Comparison of ENCODE assay signal across 30 cellular contexts in the genomic region with DNA sequence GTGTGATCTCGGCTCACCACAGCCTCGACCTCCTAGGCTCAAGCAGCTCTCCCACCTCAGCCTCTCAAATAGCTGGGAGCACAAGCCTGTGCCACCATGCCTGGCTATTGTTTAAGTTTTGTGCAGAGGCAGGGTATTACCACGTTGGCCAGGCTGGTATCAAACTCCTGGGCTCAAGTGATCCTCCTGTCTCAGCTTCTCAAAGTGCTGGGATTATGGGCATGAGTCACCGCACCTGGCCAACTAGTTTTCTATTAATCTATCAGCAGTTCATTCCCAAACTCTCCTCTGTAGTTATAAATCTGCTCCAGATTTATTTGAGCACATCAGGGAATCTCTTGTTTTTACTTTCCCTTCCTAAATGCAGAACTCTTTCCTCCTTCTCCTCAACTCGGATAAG.
"Had no signal": no experiment of that assay in that cellular context is flagged by ENCODE, and none has a peak within 500 bp of the region (broad histone marks: within the 10 kb centered on the region; RNA-seq: fewer than 3 reads in every experiment).

No MANE protein-coding gene starts in this region.

- H3K27me3 ChIP-seq: ascending aorta had no signal

- H3K4me3 ChIP-seq: ascending aorta had no signal

- H3K9me3 ChIP-seq: ascending aorta had no signal

- H3K4me2 ChIP-seq: KMS-11 had no signal

- H3K36me3 ChIP-seq: ascending aorta had no signal

- H3K27ac ChIP-seq: ascending aorta, KMS-11, VCaP had no signal

- H3K9ac ChIP-seq: KMS-11 had no signal

- ATAC-seq: activated CD8-positive, alpha-beta T cell treated with anti-CD3 and anti-CD28 coated beads for 36 hours; activated T-cell treated with anti-CD3 and anti-CD28 coated beads, Interleukin-2, amount 50 U/mL, for 72 hours; activated T-helper 17 cell treated with anti-CD3 and anti-CD28 coated beads, Interleukin-2, amount 50 U/mL, for 72 hours had no signal

- DNase-seq: activated CD4-positive, alpha-beta T cell treated with anti-CD3 and anti-CD28 coated beads, Interleukin-2, amount 10 ng/mL, durations not matched to agents 24 days and 14 days; activated CD4-positive, alpha-beta T cell treated with anti-CD3 and anti-CD28 coated beads, Interleukin-2, amount 50 U/mL, for 4 hours; activated CD4-positive, CD25-positive, alpha-beta regulatory T cell; activated CD8-positive, alpha-beta T cell treated with anti-CD3 and anti-CD28 coated beads for 36 hours; activated effector memory CD4-positive, alpha-beta T cell treated with anti-CD3 and anti-CD28 coated beads, Interleukin-2, amount 50 U/mL, for 16 hours; activated naive CD4-positive, alpha-beta T cell treated with Interleukin-2 at 50 U/mL for 16 hours; activated naive CD8-positive, alpha-beta T cell treated with anti-CD3 and anti-CD28 coated beads, Interleukin-2, amount 10 ng/mL, durations not matched to agents 7 days and 5 days; activated T-cell treated with anti-CD3 and anti-CD28 coated beads, Interleukin-2, amount 50 U/mL, for 1 hour; activated T-cell treated with anti-CD3 and anti-CD28 coated beads, Interleukin-2, amount 50 U/mL, for 72 hours; amygdala; MM.1S; MV-4-11; NCI-H1092; NCI-H1436 treated with DMSO at 0.1 percent for 48 hours; NCI-H1694 treated with DMSO at 0.1 percent for 48 hours; NCI-H2029; NCI-H345; NCI-H510A; NCI-H526; NCI-H748 treated with DMSO at 0.1 percent for 48 hours; NK-92 treated with Interleukin-12 subunit alpha and Interleukin-12 subunit beta, amount 100 ng/mL, for 24 hours; Right ventricle myocardium superior; SW 1271; T-helper 1 cell; T-helper 2 cell; T-helper 9 cell had no signal
